Comparison of ENCODE assay signal across 8 cellular contexts in the genomic region with DNA sequence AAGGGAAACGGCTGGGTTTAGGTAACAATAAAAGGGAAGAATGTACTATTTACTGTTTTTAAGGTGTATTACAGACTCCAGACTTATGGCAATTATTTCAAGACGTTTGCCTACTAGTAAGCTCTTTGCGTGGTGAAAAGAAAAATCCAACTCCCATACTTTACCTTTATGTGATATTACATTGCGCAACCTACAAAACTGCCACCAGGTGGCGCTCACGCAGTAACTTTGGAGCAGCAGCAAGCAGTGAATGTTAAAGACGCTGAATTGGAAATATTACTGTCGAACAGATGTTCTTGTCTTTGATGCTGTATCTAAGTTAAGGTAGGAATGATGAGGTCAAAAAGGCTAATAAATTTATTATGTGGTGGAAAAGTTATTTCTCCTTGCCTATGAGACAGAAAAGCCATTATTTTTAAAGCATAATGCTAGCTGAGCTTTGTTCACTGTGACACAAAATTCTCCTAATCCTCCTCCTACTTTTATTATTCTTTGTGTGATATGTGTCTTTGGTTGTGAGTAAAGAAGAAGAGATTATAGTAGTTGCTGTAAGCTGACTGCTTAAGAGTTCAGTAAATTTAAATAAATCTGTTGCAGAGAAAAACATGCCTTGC.
DNase-seq lines count a peak whose midpoint lies in the region; ATAC-seq lines count a peak whose summit lies in the region.

No MANE protein-coding gene starts in this region.

- no peaks in the 10 kb centered on the region for H3K79me1 ChIP-seq in mesenchymal stem cell (replicated peaks; ENCODE audit: low read length, poor library complexity, severe bottlenecking)

- no peak overlapping the region for H2AFZ ChIP-seq in mesenchymal stem cell (ENCODE audit: low read depth, low read length)

- peak; percentile 94 for ATAC-seq in GM18907 (IDR thresholded peaks at IDR 0.05; ENCODE audit: unreplicated experiment)
- peak; percentile 86 for ATAC-seq in HG03097 (IDR thresholded peaks at IDR 0.05; ENCODE audit: low FRiP score, unreplicated experiment)

- H3K9me3 ChIP-seq in mesenchymal stem cell (ENCODE audit: control insufficient read depth, low read length): no peaks in the 10 kb centered on the region

- no peak overlapping the region for H2BK120ac ChIP-seq in mesenchymal stem cell (ENCODE audit: low read depth, low read length)

- no peak overlapping the region for H2AK5ac ChIP-seq in mesenchymal stem cell (ENCODE audit: low read length, severe bottlenecking)

- H3K14ac ChIP-seq in mesenchymal stem cell (ENCODE audit: low read length in 2 of 2): no peak overlapping the region

- no peak overlapping the region for H3K27ac ChIP-seq in mesenchymal stem cell (ENCODE audit: low read length, poor library complexity, severe bottlenecking)

- H3K4me1 ChIP-seq in mesenchymal stem cell (ENCODE audit: control insufficient read depth, insufficient read depth, low read depth, low read length): peaks cover 4% of the 10 kb centered on the region

- 2% methylated on average over 7 of the region's 8 CpGs for WGBS in mesenchymal stem cell

- no peak overlapping the region for H3K4ac ChIP-seq in mesenchymal stem cell (ENCODE audit: low read depth in 1 of 2, low read length in 2 of 2)

- DNase-seq in CD1c-positive myeloid dendritic cell (ENCODE audit: extremely low spot score) (peak; percentile 75), NCI-H2171 treated with DMSO at 0.1 percent for 48 hours (lab: John Stamatoyannopoulos, UW) (peak; percentile 26), ecto neural progenitor cell (ENCODE audit: low spot score) (peak; percentile 80), mesenchymal stem cell (peak; percentile 65)
- peak; percentile 33 to 45 for DNase-seq in activated CD4-positive, alpha-beta T cell treated with anti-CD3 and anti-CD28 coated beads, Interleukin-2, amount 50 U/mL, for 24 hours (ENCODE audit: low read depth in 1 of 2, low spot score in 1 of 2)
- peak; percentile 10 to 38 for DNase-seq in stimulated activated CD8-positive, alpha-beta memory T cell treated with anti-CD3 and anti-CD28 coated beads, Interleukin-2, amount 100 ng/mL, for 1 hour (ENCODE audit: low read depth in 2 of 2)

- H3K23ac ChIP-seq in mesenchymal stem cell (ENCODE audit: low read length in 2 of 2): no peak overlapping the region

- peaks cover 0 to 8% of the 10 kb centered on the region in 2 experiments for H3K27me3 ChIP-seq in mesenchymal stem cell (ENCODE audit: control insufficient read depth in 1 of 2, insufficient read depth in 1 of 2, low read length in 2 of 2)

- no peak overlapping the region for H3K18ac ChIP-seq in mesenchymal stem cell (ENCODE audit: low read depth in 1 of 2, low read length in 2 of 2)

- no peak overlapping the region for H4K91ac ChIP-seq in mesenchymal stem cell (ENCODE audit: low read length)

- H3K36me3 ChIP-seq in mesenchymal stem cell (ENCODE audit: control insufficient read depth in 1 of 2, insufficient read depth in 2 of 2, low read depth in 1 of 2, low read length in 2 of 2): no peaks in the 10 kb centered on the region

- H4K8ac ChIP-seq in mesenchymal stem cell (ENCODE audit: low read length): no peak overlapping the region

- no peak overlapping the region for H2BK5ac ChIP-seq in mesenchymal stem cell (ENCODE audit: low read depth, low read length, poor library complexity, severe bottlenecking)

- H3K9ac ChIP-seq in mesenchymal stem cell (ENCODE audit: low read length): no peak overlapping the region

- no peak overlapping the region for H3K4me3 ChIP-seq in mesenchymal stem cell (ENCODE audit: insufficient read depth in 1 of 2, low read depth in 1 of 2, low read length in 2 of 2)

- H3K4me2 ChIP-seq in mesenchymal stem cell (ENCODE audit: low read length, poor library complexity, severe bottlenecking): no peak overlapping the region

- no peak overlapping the region for H2BK12ac ChIP-seq in mesenchymal stem cell (ENCODE audit: low read length in 2 of 2)

- H2BK15ac ChIP-seq in mesenchymal stem cell (ENCODE audit: low read depth, poor library complexity, severe bottlenecking): no peak overlapping the region

Comparison
In these comparisons a context has a peak if more than half of its experiments do, and no peak if none do; other contexts are left out.
1. DNase-seq: peak in every context shown above with its lines; median percentile 80 in ecto neural progenitor cell; 75 in CD1c-positive myeloid dendritic cell; 65 in mesenchymal stem cell; 39 in activated CD4-positive, alpha-beta T cell treated with anti-CD3 and anti-CD28 coated beads, Interleukin-2, amount 50 U/mL, for 24 hours; 26 in NCI-H2171 treated with DMSO at 0.1 percent for 48 hours; 24 in stimulated activated CD8-positive, alpha-beta memory T cell treated with anti-CD3 and anti-CD28 coated beads, Interleukin-2, amount 100 ng/mL, for 1 hour.